In the genomic region with DNA sequence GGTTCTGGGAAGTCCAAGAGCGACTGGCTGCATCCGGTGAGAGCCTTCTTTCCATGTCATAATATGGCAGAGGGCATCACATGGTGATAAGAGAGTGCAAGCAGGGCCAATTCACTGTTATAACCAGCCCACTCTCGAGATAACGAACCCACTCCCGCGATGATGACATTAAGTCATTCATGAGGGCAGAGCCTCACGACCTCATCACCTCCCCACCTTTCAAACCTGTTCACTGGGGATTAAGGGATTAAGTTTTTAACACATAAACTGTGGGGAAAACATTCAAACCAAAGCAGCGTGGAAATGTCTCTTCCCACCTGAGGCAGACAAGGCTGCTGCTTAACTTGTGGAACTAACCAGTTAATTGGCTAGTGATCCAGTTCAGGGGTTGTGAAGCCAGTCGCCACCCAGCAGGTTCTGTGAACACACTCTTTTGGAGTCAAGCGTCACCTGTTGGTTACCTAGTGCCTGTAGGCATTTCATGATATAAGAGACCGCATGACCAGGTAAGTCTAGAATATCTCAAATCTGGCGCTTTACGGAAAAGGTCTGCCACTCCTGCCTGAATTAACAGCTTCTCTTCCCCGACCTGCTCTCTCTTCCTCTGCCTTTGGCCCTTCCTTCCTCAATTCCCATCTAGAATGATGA, we compare ENCODE assay signal across 14 cellular contexts. TPM values are rescaled to one million over a fixed set of nuclear protein-coding genes. Genes with fewer than 3 reads are reported as not detected.
"Had no signal": no experiment of that assay in that cellular context is flagged by ENCODE, and none has a peak within 500 bp of the region (broad histone marks: within the 10 kb centered on the region; RNA-seq: fewer than 3 reads in every experiment).

No MANE protein-coding gene starts in this region.

- H3K9me3 Mint-ChIP-seq: activated CD4-positive, alpha-beta memory T cell treated with anti-CD3 and anti-CD28 coated beads, Interleukin-2, amount 10 ng/mL, durations not matched to agents 7 days and 5 days; activated T-cell treated with anti-CD3 and anti-CD28 coated beads, Interleukin-2, amount 50 U/mL, for 4 hours; stimulated activated effector memory CD8-positive, alpha-beta T cell treated with anti-CD3 and anti-CD28 coated beads, Interleukin-12 subunit alpha, Interleukin-12 subunit beta, amount 100 ng/mL, for 72 hours; T-helper 2 cell treated with Interferon-gamma antibody and Interleukin-4, amounts not matched to agents 5 μg/mL and 100 μg/mL, for 36 hours had no signal

- H3K27me3 ChIP-seq: neutrophil, tibial nerve had no signal

- H3K4me1 ChIP-seq: parathyroid adenoma had no signal

- DNase-seq: activated CD4-positive, alpha-beta memory T cell treated with anti-CD3 and anti-CD28 coated beads, Interleukin-2, amount 10 ng/mL, durations not matched to agents 7 days and 5 days; activated CD4-positive, CD25-positive, alpha-beta regulatory T cell treated with anti-CD3 and anti-CD28 coated beads, Interleukin-2, amount 50 U/mL, for 72 hours; activated T-cell treated with anti-CD3 and anti-CD28 coated beads, Interleukin-2, amount 50 U/mL, for 4 hours; anterior cingulate cortex; dermis blood vessel endothelial cell; left cardiac atrium; stimulated activated CD4-positive, alpha-beta T cell treated with anti-CD3 and anti-CD28 coated beads, Interleukin-12 subunit alpha, Interleukin-12 subunit beta, amount 100 ng/mL, for 4 hours had no signal

- H3K36me3 ChIP-seq: neutrophil, tibial nerve had no signal

- H3K4me3 Mint-ChIP-seq: activated CD4-positive, alpha-beta memory T cell treated with anti-CD3 and anti-CD28 coated beads, Interleukin-2, amount 10 ng/mL, durations not matched to agents 7 days and 5 days; activated T-cell treated with anti-CD3 and anti-CD28 coated beads, Interleukin-2, amount 50 U/mL, for 4 hours; stimulated activated effector memory CD8-positive, alpha-beta T cell treated with anti-CD3 and anti-CD28 coated beads, Interleukin-12 subunit alpha, Interleukin-12 subunit beta, amount 100 ng/mL, for 72 hours; T-helper 2 cell treated with Interferon-gamma antibody and Interleukin-4, amounts not matched to agents 5 μg/mL and 100 μg/mL, for 36 hours had no signal

- H3K36me3 Mint-ChIP-seq: stimulated activated effector memory CD8-positive, alpha-beta T cell treated with anti-CD3 and anti-CD28 coated beads, Interleukin-12 subunit alpha, Interleukin-12 subunit beta, amount 100 ng/mL, for 72 hours had no signal

- H3K27ac Mint-ChIP-seq: activated CD4-positive, alpha-beta memory T cell treated with anti-CD3 and anti-CD28 coated beads, Interleukin-2, amount 10 ng/mL, durations not matched to agents 7 days and 5 days; stimulated activated effector memory CD8-positive, alpha-beta T cell treated with anti-CD3 and anti-CD28 coated beads, Interleukin-12 subunit alpha, Interleukin-12 subunit beta, amount 100 ng/mL, for 72 hours; T-helper 2 cell treated with Interferon-gamma antibody and Interleukin-4, amounts not matched to agents 5 μg/mL and 100 μg/mL, for 36 hours had no signal

- H3K27ac ChIP-seq: neutrophil, parathyroid adenoma, tibial nerve had no signal

- ATAC-seq: activated T-cell treated with anti-CD3 and anti-CD28 coated beads, Interleukin-2, amount 50 U/mL, for 4 hours; stimulated activated effector memory CD8-positive, alpha-beta T cell treated with anti-CD3 and anti-CD28 coated beads, Interleukin-12 subunit alpha, Interleukin-12 subunit beta, amount 100 ng/mL, for 72 hours had no signal

- H3K27me3 Mint-ChIP-seq: activated CD4-positive, alpha-beta memory T cell treated with anti-CD3 and anti-CD28 coated beads, Interleukin-2, amount 10 ng/mL, durations not matched to agents 7 days and 5 days had no signal

- H3K4me3 ChIP-seq: tibial nerve had no signal

- H3K9me3 ChIP-seq: neutrophil, tibial nerve had no signal

RNA-seq across cellular contexts. Expression of gene EDAR, which starts 54.3 kb away (rescaled TPM):
- total RNA-seq: activated CD4-positive, alpha-beta memory T cell treated with anti-CD3 and anti-CD28 coated beads, Interleukin-2, amount 10 ng/mL, durations not matched to agents 7 days and 5 days; cerebellum; dermis blood vessel endothelial cell; lung microvascular endothelial cell had no signal
